35 cellular contexts compared by ENCODE assay signal in the genomic region with DNA sequence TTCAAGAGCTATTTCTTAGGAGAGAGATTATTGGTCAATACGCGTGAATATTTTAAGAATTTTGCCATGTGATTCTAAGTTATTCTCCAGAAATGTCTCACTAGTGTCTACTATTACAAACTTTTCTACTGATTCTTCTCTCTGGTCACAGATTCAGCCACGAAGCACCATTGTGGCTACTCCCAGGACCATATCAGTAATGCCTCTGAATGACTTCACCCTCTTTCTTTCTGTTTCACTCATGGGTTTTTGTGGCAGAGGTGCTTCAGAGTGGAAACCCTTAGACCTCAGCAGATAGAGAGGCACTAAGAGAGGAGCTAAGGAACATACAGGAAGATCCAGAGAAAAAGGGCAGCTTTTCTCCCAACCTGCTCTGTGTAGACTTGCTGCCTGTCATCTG.
"Had no signal": no experiment of that assay in that cellular context is flagged by ENCODE, and none has a peak within 500 bp of the region (broad histone marks: within the 10 kb centered on the region; RNA-seq: fewer than 3 reads in every experiment).

No MANE protein-coding gene starts in this region.

- H3K4me3 Mint-ChIP-seq: activated B cell treated with CpG ODN at 0.5 μM for 24 hours; activated CD4-positive, alpha-beta memory T cell treated with anti-CD3 and anti-CD28 coated beads for 36 hours; activated CD4-positive, alpha-beta T cell treated with anti-CD3 and anti-CD28 coated beads, Interleukin-2, amount 10 ng/mL, durations not matched to agents 24 days and 14 days; activated CD8-positive, alpha-beta T cell treated with anti-CD3 and anti-CD28 coated beads for 36 hours; activated naive CD4-positive, alpha-beta T cell treated with anti-CD3 and anti-CD28 coated beads for 36 hours; activated naive CD8-positive, alpha-beta T cell treated with anti-CD3 and anti-CD28 coated beads for 36 hours; activated T-cell treated with anti-CD3 and anti-CD28 coated beads, Interleukin-2, amount 50 U/mL, for 4 hours; activated T-cell treated with anti-CD3 and anti-CD28 coated beads, Interleukin-2, amount 50 U/mL, for 72 hours; activated T-helper 1 cell treated with anti-CD3 and anti-CD28 coated beads, Interleukin-12 subunit alpha, Interleukin-12 subunit beta, Interleukin-2, Interleukin-4 antibody, amounts not matched to agents 30 ng/mL and 10 ng/mL and 1 ng/mL, durations not matched to agents 14 hours and 24 hours and 36 hours; activated T-helper 17 cell treated with anti-CD3 and anti-CD28 coated beads, Interleukin-2, amount 50 U/mL, for 72 hours; T-helper 1 cell treated with Interleukin-12 subunit alpha and Interleukin-12 subunit beta and Interleukin-4 antibody, amounts not matched to agents 30 μg/mL and 1 μg/mL, for 36 hours; T-helper 2 cell treated with Interferon-gamma antibody and Interleukin-4, amounts not matched to agents 5 μg/mL and 100 μg/mL, for 36 hours had no signal

- H3K36me3 ChIP-seq: adrenal gland, brain microvascular endothelial cell, breast epithelium had no signal

- H3K27me3 Mint-ChIP-seq: activated B cell treated with CpG ODN at 0.5 μM for 24 hours; activated CD4-positive, alpha-beta memory T cell treated with anti-CD3 and anti-CD28 coated beads for 36 hours; activated CD4-positive, alpha-beta T cell treated with anti-CD3 and anti-CD28 coated beads, Interleukin-2, amount 10 ng/mL, durations not matched to agents 24 days and 14 days; activated CD8-positive, alpha-beta T cell treated with anti-CD3 and anti-CD28 coated beads for 36 hours; activated naive CD8-positive, alpha-beta T cell treated with anti-CD3 and anti-CD28 coated beads for 36 hours; activated T-helper 17 cell treated with anti-CD3 and anti-CD28 coated beads, Interleukin-2, amount 50 U/mL, for 72 hours had no signal

- H3K4me1 ChIP-seq: adrenal gland, body of pancreas, breast epithelium had no signal

- DNase-seq: activated B cell treated with CpG ODN at 0.5 μM for 24 hours; activated CD4-positive, alpha-beta memory T cell treated with anti-CD3 and anti-CD28 coated beads for 36 hours; activated CD4-positive, alpha-beta T cell treated with anti-CD3 and anti-CD28 coated beads for 4 hours; activated CD4-positive, alpha-beta T cell treated with anti-CD3 and anti-CD28 coated beads, Interleukin-2, amount 10 ng/mL, durations not matched to agents 24 days and 14 days; activated CD4-positive, alpha-beta T cell treated with anti-CD3 and anti-CD28 coated beads, Interleukin-2, amount 50 U/mL, for 1 hour; activated CD4-positive, alpha-beta T cell treated with anti-CD3 and anti-CD28 coated beads, Interleukin-2, amount 50 U/mL, for 4 hours; activated CD4-positive, CD25-positive, alpha-beta regulatory T cell treated with anti-CD3 and anti-CD28 coated beads, Interleukin-2, amount 50 U/mL, for 72 hours; activated CD8-positive, alpha-beta memory T cell treated with anti-CD3 and anti-CD28 coated beads, Interleukin-2, amount 50 U/mL, for 4 hours; activated CD8-positive, alpha-beta T cell treated with anti-CD3 and anti-CD28 coated beads for 36 hours; activated effector memory CD4-positive, alpha-beta T cell treated with anti-CD3 and anti-CD28 coated beads, Interleukin-2, amount 50 U/mL, for 16 hours; activated gamma-delta T cell treated with Interleukin-2 at 50 U/mL for 16 hours; activated naive CD4-positive, alpha-beta T cell; activated naive CD4-positive, alpha-beta T cell treated with anti-CD3 and anti-CD28 coated beads for 36 hours; activated naive CD4-positive, alpha-beta T cell treated with anti-CD3 and anti-CD28 coated beads, Interleukin-2, amount 50 U/mL, for 16 hours; activated naive CD8-positive, alpha-beta T cell treated with anti-CD3 and anti-CD28 coated beads for 36 hours; activated T-cell treated with anti-CD3 and anti-CD28 coated beads for 4 hours; activated T-cell treated with anti-CD3 and anti-CD28 coated beads, Interleukin-2, amount 50 U/mL, for 1 hour; activated T-cell treated with anti-CD3 and anti-CD28 coated beads, Interleukin-2, amount 50 U/mL, for 4 hours; activated T-cell treated with anti-CD3 and anti-CD28 coated beads, Interleukin-2, amount 50 U/mL, for 72 hours; adrenal gland; amniotic stem cell; aorta; body of pancreas; brain microvascular endothelial cell; central memory CD4-positive, alpha-beta T cell; T-helper 1 cell; T-helper 2 cell; T-helper 9 cell had no signal

- H3K27me3 ChIP-seq: adrenal gland, body of pancreas, brain microvascular endothelial cell, breast epithelium had no signal

- H3K9me3 ChIP-seq: adrenal gland, body of pancreas, breast epithelium had no signal

- H3K36me3 Mint-ChIP-seq: activated CD4-positive, alpha-beta memory T cell treated with anti-CD3 and anti-CD28 coated beads for 36 hours; activated naive CD8-positive, alpha-beta T cell treated with anti-CD3 and anti-CD28 coated beads for 36 hours had no signal

- H3K4me1 Mint-ChIP-seq: activated B cell treated with CpG ODN at 0.5 μM for 24 hours; activated CD4-positive, alpha-beta T cell treated with anti-CD3 and anti-CD28 coated beads, Interleukin-2, amount 10 ng/mL, durations not matched to agents 24 days and 14 days; activated naive CD8-positive, alpha-beta T cell treated with anti-CD3 and anti-CD28 coated beads for 36 hours; activated T-helper 17 cell treated with anti-CD3 and anti-CD28 coated beads, Interleukin-2, amount 50 U/mL, for 72 hours had no signal

- H3K9me3 Mint-ChIP-seq: activated naive CD4-positive, alpha-beta T cell treated with anti-CD3 and anti-CD28 coated beads for 36 hours; activated naive CD8-positive, alpha-beta T cell treated with anti-CD3 and anti-CD28 coated beads for 36 hours had no signal

- ATAC-seq: activated CD8-positive, alpha-beta T cell treated with anti-CD3 and anti-CD28 coated beads for 36 hours; activated naive CD4-positive, alpha-beta T cell treated with anti-CD3 and anti-CD28 coated beads, Interleukin-2, amount 50 U/mL, for 72 hours; activated T-cell treated with anti-CD3 and anti-CD28 coated beads, Interleukin-2, amount 50 U/mL, for 4 hours; activated T-cell treated with anti-CD3 and anti-CD28 coated beads, Interleukin-2, amount 50 U/mL, for 72 hours; activated T-helper 17 cell treated with anti-CD3 and anti-CD28 coated beads, Interleukin-2, amount 50 U/mL, for 72 hours; body of pancreas had no signal

- H3K4me3 ChIP-seq: adrenal gland, body of pancreas, breast epithelium had no signal

- H3K27ac ChIP-seq: adrenal gland, body of pancreas, brain microvascular endothelial cell, breast epithelium, VCaP had no signal

- H3K27ac Mint-ChIP-seq: activated B cell treated with CpG ODN at 0.5 μM for 24 hours; activated CD4-positive, alpha-beta memory T cell treated with anti-CD3 and anti-CD28 coated beads for 36 hours; activated CD4-positive, alpha-beta T cell treated with anti-CD3 and anti-CD28 coated beads, Interleukin-2, amount 10 ng/mL, durations not matched to agents 24 days and 14 days; activated CD8-positive, alpha-beta T cell treated with anti-CD3 and anti-CD28 coated beads for 36 hours; activated naive CD4-positive, alpha-beta T cell treated with anti-CD3 and anti-CD28 coated beads for 36 hours; activated naive CD4-positive, alpha-beta T cell treated with anti-CD3 and anti-CD28 coated beads, Interleukin-2, amount 50 U/mL, for 72 hours; activated naive CD8-positive, alpha-beta T cell treated with anti-CD3 and anti-CD28 coated beads for 36 hours; activated T-cell treated with anti-CD3 and anti-CD28 coated beads, Interleukin-2, amount 50 U/mL, for 72 hours; activated T-helper 1 cell treated with anti-CD3 and anti-CD28 coated beads, Interleukin-12 subunit alpha, Interleukin-12 subunit beta, Interleukin-2, Interleukin-4 antibody, amounts not matched to agents 30 ng/mL and 10 ng/mL and 1 ng/mL, durations not matched to agents 14 hours and 24 hours and 36 hours; activated T-helper 17 cell treated with anti-CD3 and anti-CD28 coated beads, Interleukin-2, amount 50 U/mL, for 72 hours; T-helper 1 cell treated with Interleukin-12 subunit alpha and Interleukin-12 subunit beta and Interleukin-4 antibody, amounts not matched to agents 30 μg/mL and 1 μg/mL, for 36 hours; T-helper 2 cell treated with Interferon-gamma antibody and Interleukin-4, amounts not matched to agents 5 μg/mL and 100 μg/mL, for 36 hours had no signal
